19 cellular contexts compared by ENCODE assay signal in the genomic region with DNA sequence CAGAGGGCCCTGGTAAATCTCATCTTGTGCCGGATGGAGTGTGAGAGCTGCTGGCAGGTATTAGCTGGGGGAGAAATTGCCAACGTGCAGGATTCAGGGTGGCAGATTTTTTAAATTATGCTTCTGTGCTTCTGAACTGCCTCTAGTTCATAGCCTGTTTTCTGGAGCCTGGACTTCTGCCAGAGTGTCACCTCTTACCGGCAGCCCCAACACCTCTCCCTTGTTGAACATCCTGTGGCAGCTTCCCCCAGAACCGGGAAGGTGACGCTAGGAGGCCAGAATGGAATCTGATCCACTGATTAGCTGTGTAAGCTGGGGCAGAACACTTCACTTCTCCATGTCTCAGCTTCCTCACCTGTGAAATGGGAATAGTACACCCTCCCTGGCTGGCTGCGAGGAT. TPM values are rescaled to one million over a fixed set of nuclear protein-coding genes. Genes with fewer than 3 reads are reported as not detected.
"Had no signal": no experiment of that assay in that cellular context is flagged by ENCODE, and none has a peak within 500 bp of the region (broad histone marks: within the 10 kb centered on the region; RNA-seq: fewer than 3 reads in every experiment).

No MANE protein-coding gene starts in this region.

- H3K9me3 ChIP-seq: esophagus muscularis mucosa, left ventricle myocardium inferior, mucosa of descending colon, neutrophil, tibial artery had no signal

- H3K27ac ChIP-seq: esophagus muscularis mucosa, left ventricle myocardium inferior, neutrophil, tibial artery had no signal

- H3K4me3 ChIP-seq: esophagus muscularis mucosa, left ventricle myocardium inferior, mucosa of descending colon, tibial artery had no signal

- ATAC-seq: left cardiac atrium; naive thymus-derived CD8-positive, alpha-beta T cell; sciatic nerve had no signal

- H3K36me3 ChIP-seq: esophagus muscularis mucosa, left ventricle myocardium inferior, neutrophil, tibial artery had no signal

- DNase-seq: effector memory CD4-positive, alpha-beta T cell; foreskin fibroblast; immature natural killer cell; kidney; left cardiac atrium; left ventricle myocardium inferior; mucosa of descending colon; naive thymus-derived CD8-positive, alpha-beta T cell; stimulated activated CD4-positive, alpha-beta T cell treated with anti-CD3 and anti-CD28 coated beads, Interleukin-2, amount 100 ng/mL, for 24 hours; stimulated activated CD4-positive, alpha-beta T cell treated with anti-CD3 and anti-CD28 coated beads, Interleukin-4, amount 100 ng/mL, for 4 hours; stimulated activated naive CD4-positive, alpha-beta T cell; tibial artery had no signal

RNA-seq across cellular contexts. Expression of a gene that starts 5.1 kb away (rescaled TPM):
- total RNA-seq: left ventricle myocardium inferior; lung microvascular endothelial cell; naive thymus-derived CD8-positive, alpha-beta T cell; pulmonary artery endothelial cell; skeletal muscle tissue had no signal
- polyA plus RNA-seq: immature natural killer cell; naive thymus-derived CD8-positive, alpha-beta T cell; neural cell had no signal
